Comparison of ENCODE assay signal across 23 cellular contexts in the genomic region with DNA sequence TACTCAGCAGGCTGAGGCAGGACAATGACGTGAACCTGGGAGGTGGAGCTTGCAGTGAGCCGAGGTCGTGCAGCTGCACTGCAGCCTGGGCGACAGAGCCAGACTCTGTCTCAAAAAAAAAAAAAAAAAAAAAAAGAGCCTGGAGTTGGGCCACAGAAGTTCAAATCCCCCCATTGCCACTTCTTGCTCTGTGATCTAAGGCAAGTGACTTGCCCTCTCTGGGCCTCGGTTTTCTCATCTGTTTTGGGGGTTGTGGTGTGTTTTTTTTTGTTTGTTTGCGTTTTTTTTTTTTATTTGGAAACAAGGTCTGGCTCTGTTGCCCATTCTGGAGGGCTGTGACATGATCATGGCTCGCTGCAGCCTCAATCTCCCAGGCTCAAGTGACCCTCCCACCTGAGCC.
"Had no signal": no experiment of that assay in that cellular context is flagged by ENCODE, and none has a peak within 500 bp of the region (broad histone marks: within the 10 kb centered on the region; RNA-seq: fewer than 3 reads in every experiment).

No MANE protein-coding gene starts in this region.

- ATAC-seq: activated CD4-positive, alpha-beta T cell treated with anti-CD3 and anti-CD28 coated beads for 36 hours; foreskin keratinocyte; left ventricle myocardium superior; stimulated activated naive CD8-positive, alpha-beta T cell treated with anti-CD3 and anti-CD28 coated beads, Interleukin-15, Interleukin-2, amounts not matched to agents 100 U/mL and 50 U/mL, for 24 hours; upper lobe of right lung; WTC11 had no signal

- DNase-seq: activated CD4-positive, alpha-beta T cell treated with anti-CD3 and anti-CD28 coated beads for 36 hours; activated CD4-positive, alpha-beta T cell treated with anti-CD3 and anti-CD28 coated beads, Interleukin-2, amount 50 U/mL, for 48 hours; activated naive CD4-positive, alpha-beta T cell treated with anti-CD3 and anti-CD28 coated beads for 36 hours; brain microvascular endothelial cell; caudate nucleus; dermis blood vessel endothelial cell; effector CD8-positive, alpha-beta T cell; foreskin keratinocyte; left ventricle myocardium superior; mammary epithelial cell; retina; sigmoid colon; stimulated activated CD4-positive, alpha-beta T cell treated with anti-CD3 and anti-CD28 coated beads, Interleukin-15, amount 100 ng/mL, for 24 hours; stimulated activated naive CD8-positive, alpha-beta T cell treated with anti-CD3 and anti-CD28 coated beads, Interleukin-15, Interleukin-2, amounts not matched to agents 100 U/mL and 50 U/mL, for 24 hours; substantia nigra; T-helper 1 cell; T1000; thyroid gland; upper lobe of right lung had no signal

- H3K27ac Mint-ChIP-seq: activated T-helper 2 cell treated with anti-CD3 and anti-CD28 coated beads, Interferon-gamma antibody, Interleukin-2, Interleukin-4, amounts not matched to agents 10 μg/mL and 5 μg/mL and 100 μg/mL, durations not matched to agents 14 hours and 24 hours and 36 hours; mesothelial cell of epicardium; WTC11 had no signal

- H3K4me3 Mint-ChIP-seq: activated CD4-positive, alpha-beta T cell treated with anti-CD3 and anti-CD28 coated beads for 36 hours; activated naive CD4-positive, alpha-beta T cell treated with anti-CD3 and anti-CD28 coated beads for 36 hours; mesothelial cell of epicardium; WTC11 had no signal

- H3K27me3 Mint-ChIP-seq: activated CD4-positive, alpha-beta T cell treated with anti-CD3 and anti-CD28 coated beads for 36 hours; naive thymus-derived CD8-positive, alpha-beta T cell had no signal

- H3K4me1 Mint-ChIP-seq: mesothelial cell of epicardium had no signal

- H3K36me3 Mint-ChIP-seq: mesothelial cell of epicardium, WTC11 had no signal

- H3K9me3 Mint-ChIP-seq: activated naive CD4-positive, alpha-beta T cell treated with anti-CD3 and anti-CD28 coated beads for 36 hours; activated T-helper 2 cell treated with anti-CD3 and anti-CD28 coated beads, Interferon-gamma antibody, Interleukin-2, Interleukin-4, amounts not matched to agents 10 μg/mL and 5 μg/mL and 100 μg/mL, durations not matched to agents 14 hours and 24 hours and 36 hours; mesothelial cell of epicardium; naive thymus-derived CD8-positive, alpha-beta T cell; WTC11 had no signal
